Comparison of ENCODE assay signal across 24 cellular contexts in the genomic region with DNA sequence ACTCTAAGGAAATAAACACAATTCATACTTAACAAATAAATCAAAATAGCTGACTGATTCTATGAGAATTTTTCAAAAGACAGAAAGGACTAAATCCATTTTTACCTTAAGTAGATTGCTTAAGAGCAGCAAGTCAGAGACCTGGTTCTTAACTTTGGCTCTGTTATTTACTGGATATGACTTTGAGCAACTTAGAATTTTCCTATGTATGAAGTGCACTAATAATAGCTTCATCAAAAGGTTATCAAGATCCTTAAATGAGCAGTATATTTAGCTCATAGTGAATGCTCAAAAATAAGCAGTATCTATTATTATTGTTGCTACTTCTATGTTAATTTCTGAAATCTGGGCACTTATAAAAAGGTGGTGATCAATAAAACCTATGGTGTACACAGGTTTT.
"Had no signal": no experiment of that assay in that cellular context is flagged by ENCODE, and none has a peak within 500 bp of the region (broad histone marks: within the 10 kb centered on the region; RNA-seq: fewer than 3 reads in every experiment).

No MANE protein-coding gene starts in this region.

- DNase-seq: stimulated activated CD4-positive, alpha-beta T cell treated with anti-CD3 and anti-CD28 coated beads, Interleukin-2, amount 100 ng/mL, for 48 hours; stimulated activated CD4-positive, alpha-beta T cell treated with anti-CD3 and anti-CD28 coated beads, Interleukin-4, amount 100 ng/mL, for 1 hour; stimulated activated CD4-positive, alpha-beta T cell treated with anti-CD3 and anti-CD28 coated beads, Interleukin-4, amount 100 ng/mL, for 24 hours; stimulated activated CD4-positive, alpha-beta T cell treated with anti-CD3 and anti-CD28 coated beads, Interleukin-4, amount 100 ng/mL, for 4 hours; stimulated activated CD8-positive, alpha-beta memory T cell treated with anti-CD3 and anti-CD28 coated beads, Interleukin-4, amount 100 ng/mL, for 48 hours; stimulated activated naive B cell treated with anti-CD40 and anti-IgM and Interleukin-4, amounts not matched to agents 10 μg/mL and 1 μg/mL and 100 μg/mL, for 72 hours; stimulated activated naive CD4-positive, alpha-beta T cell; stimulated activated naive CD4-positive, alpha-beta T cell treated with Interleukin-2 at 50 U/mL for 16 hours; stimulated activated naive CD8-positive, alpha-beta T cell treated with anti-CD3 and anti-CD28 coated beads, Interleukin-15, amount 100 ng/mL, for 72 hours; stimulated activated naive CD8-positive, alpha-beta T cell treated with anti-CD3 and anti-CD28 coated beads, Interleukin-15, Interleukin-2, amounts not matched to agents 100 U/mL and 50 U/mL, for 24 hours; stomach; substantia nigra; testis; thyroid gland; tibial artery; transverse colon; trophoblast cell; upper lobe of left lung; upper lobe of right lung; uterus had no signal

- H3K36me3 Mint-ChIP-seq: stimulated activated effector memory CD8-positive, alpha-beta T cell treated with anti-CD3 and anti-CD28 coated beads, Interleukin-12 subunit alpha, Interleukin-12 subunit beta, amount 100 ng/mL, for 72 hours; stimulated activated memory B cell treated with anti-CD40 and anti-IgM and Interleukin-4, amounts not matched to agents 10 μg/mL and 1 μg/mL and 100 μg/mL, for 72 hours; stimulated activated naive B cell treated with anti-CD40 and anti-IgM and Interleukin-4, amounts not matched to agents 10 μg/mL and 1 μg/mL and 100 μg/mL, for 72 hours; type B pancreatic cell had no signal

- H3K27me3 Mint-ChIP-seq: stimulated activated memory B cell treated with anti-CD40 and anti-IgM and Interleukin-4, amounts not matched to agents 10 μg/mL and 1 μg/mL and 100 μg/mL, for 72 hours; stimulated activated naive B cell treated with anti-CD40 and anti-IgM and Interleukin-4, amounts not matched to agents 10 μg/mL and 1 μg/mL and 100 μg/mL, for 72 hours; stimulated activated naive CD8-positive, alpha-beta T cell treated with anti-CD3 and anti-CD28 coated beads, Interleukin-15, amount 100 ng/mL, for 72 hours; stimulated activated naive CD8-positive, alpha-beta T cell treated with anti-CD3 and anti-CD28 coated beads, Interleukin-15, Interleukin-2, amounts not matched to agents 100 ng/mL and 50 ng/mL, for 24 hours; type B pancreatic cell had no signal

- H3K27ac Mint-ChIP-seq: stimulated activated effector memory CD8-positive, alpha-beta T cell treated with anti-CD3 and anti-CD28 coated beads, Interleukin-12 subunit alpha, Interleukin-12 subunit beta, amount 100 ng/mL, for 72 hours; stimulated activated memory B cell treated with anti-CD40 and anti-IgM and Interleukin-4, amounts not matched to agents 10 μg/mL and 1 μg/mL and 100 μg/mL, for 72 hours; stimulated activated naive B cell treated with anti-CD40 and anti-IgM and Interleukin-4, amounts not matched to agents 10 μg/mL and 1 μg/mL and 100 μg/mL, for 72 hours; stimulated activated naive CD8-positive, alpha-beta T cell treated with anti-CD3 and anti-CD28 coated beads, Interleukin-15, amount 100 ng/mL, for 72 hours; stimulated activated naive CD8-positive, alpha-beta T cell treated with anti-CD3 and anti-CD28 coated beads, Interleukin-15, Interleukin-2, amounts not matched to agents 100 ng/mL and 50 ng/mL, for 24 hours; type B pancreatic cell had no signal

- H3K4me1 Mint-ChIP-seq: stimulated activated effector memory CD8-positive, alpha-beta T cell treated with anti-CD3 and anti-CD28 coated beads, Interleukin-12 subunit alpha, Interleukin-12 subunit beta, amount 100 ng/mL, for 72 hours; stimulated activated memory B cell treated with anti-CD40 and anti-IgM and Interleukin-4, amounts not matched to agents 10 μg/mL and 1 μg/mL and 100 μg/mL, for 72 hours; stimulated activated naive B cell treated with anti-CD40 and anti-IgM and Interleukin-4, amounts not matched to agents 10 μg/mL and 1 μg/mL and 100 μg/mL, for 72 hours; stimulated activated naive CD8-positive, alpha-beta T cell treated with anti-CD3 and anti-CD28 coated beads, Interleukin-15, amount 100 ng/mL, for 72 hours had no signal

- H3K9me3 Mint-ChIP-seq: stimulated activated memory B cell treated with anti-CD40 and anti-IgM and Interleukin-4, amounts not matched to agents 10 μg/mL and 1 μg/mL and 100 μg/mL, for 72 hours; stimulated activated naive B cell treated with anti-CD40 and anti-IgM and Interleukin-4, amounts not matched to agents 10 μg/mL and 1 μg/mL and 100 μg/mL, for 72 hours; stimulated activated naive CD8-positive, alpha-beta T cell treated with anti-CD3 and anti-CD28 coated beads, Interleukin-15, amount 100 ng/mL, for 72 hours; stimulated activated naive CD8-positive, alpha-beta T cell treated with anti-CD3 and anti-CD28 coated beads, Interleukin-15, Interleukin-2, amounts not matched to agents 100 ng/mL and 50 ng/mL, for 24 hours; type B pancreatic cell had no signal

- H3K4me3 Mint-ChIP-seq: stimulated activated effector memory CD8-positive, alpha-beta T cell treated with anti-CD3 and anti-CD28 coated beads, Interleukin-12 subunit alpha, Interleukin-12 subunit beta, amount 100 ng/mL, for 72 hours; stimulated activated memory B cell treated with anti-CD40 and anti-IgM and Interleukin-4, amounts not matched to agents 10 μg/mL and 1 μg/mL and 100 μg/mL, for 72 hours; stimulated activated naive B cell treated with anti-CD40 and anti-IgM and Interleukin-4, amounts not matched to agents 10 μg/mL and 1 μg/mL and 100 μg/mL, for 72 hours; stimulated activated naive CD8-positive, alpha-beta T cell treated with anti-CD3 and anti-CD28 coated beads, Interleukin-15, amount 100 ng/mL, for 72 hours; stimulated activated naive CD8-positive, alpha-beta T cell treated with anti-CD3 and anti-CD28 coated beads, Interleukin-15, Interleukin-2, amounts not matched to agents 100 ng/mL and 50 ng/mL, for 24 hours; type B pancreatic cell had no signal
